Comparison of ENCODE assay signal across 28 cellular contexts in genomic region chr19:49936549-49936948, GRCh38. TPM values are rescaled to one million over a fixed set of nuclear protein-coding genes. Genes with fewer than 3 reads are reported as not detected.
"Had no signal": no experiment of that assay in that cellular context is flagged by ENCODE, and none has a peak within 500 bp of the region (broad histone marks: within the 10 kb centered on the region; RNA-seq: fewer than 3 reads in every experiment).

No MANE protein-coding gene starts in this region.

- DNase-seq: activated CD4-positive, alpha-beta T cell treated with anti-CD3 and anti-CD28 coated beads for 36 hours; activated CD4-positive, alpha-beta T cell treated with anti-CD3 and anti-CD28 coated beads, Interleukin-2, amount 50 U/mL, for 48 hours; activated CD8-positive, alpha-beta memory T cell treated with anti-CD3 and anti-CD28 coated beads, Interleukin-2, amount 50 U/mL, for 48 hours; activated naive CD4-positive, alpha-beta T cell treated with Interleukin-2 at 50 U/mL for 16 hours; activated T-cell treated with anti-CD3 and anti-CD28 coated beads, Interleukin-2, amount 50 U/mL, for 4 hours; anterior cingulate cortex; dermis blood vessel endothelial cell; effector memory CD4-positive, alpha-beta T cell; foreskin melanocyte; immature natural killer cell; kidney glomerular epithelial cell; naive thymus-derived CD8-positive, alpha-beta T cell; pancreas; right cardiac atrium; stimulated activated CD4-positive, alpha-beta T cell treated with anti-CD3 and anti-CD28 coated beads, Interleukin-12 subunit alpha, Interleukin-12 subunit beta, amount 100 ng/mL, for 4 hours; stimulated activated CD4-positive, alpha-beta T cell treated with anti-CD3 and anti-CD28 coated beads, Interleukin-4, amount 100 ng/mL, for 4 hours; substantia nigra; T-helper 1 cell; T-helper 9 cell; thyroid gland had no signal

- H3K9me3 ChIP-seq: left lung, pancreas, thyroid gland had no signal

- H3K36me3 Mint-ChIP-seq: immature natural killer cell; naive thymus-derived CD8-positive, alpha-beta T cell; WTC11 had no signal

- H3K9me3 Mint-ChIP-seq: immature natural killer cell, mesothelial cell of epicardium, WTC11 had no signal

- H3K27me3 Mint-ChIP-seq: activated CD4-positive, alpha-beta T cell treated with anti-CD3 and anti-CD28 coated beads for 36 hours; brain; naive thymus-derived CD8-positive, alpha-beta T cell; stimulated activated naive CD8-positive, alpha-beta T cell treated with anti-CD3 and anti-CD28 coated beads, Interleukin-15, Interleukin-2, amounts not matched to agents 100 ng/mL and 50 ng/mL, for 24 hours had no signal

- H3K4me1 Mint-ChIP-seq: mesothelial cell of epicardium, WTC11 had no signal

- H3K27ac Mint-ChIP-seq: activated CD4-positive, alpha-beta T cell treated with anti-CD3 and anti-CD28 coated beads for 36 hours; mesothelial cell of epicardium; naive thymus-derived CD8-positive, alpha-beta T cell; stimulated activated naive CD8-positive, alpha-beta T cell treated with anti-CD3 and anti-CD28 coated beads, Interleukin-15, Interleukin-2, amounts not matched to agents 100 ng/mL and 50 ng/mL, for 24 hours; WTC11 had no signal

- H3K4me3 Mint-ChIP-seq: activated CD4-positive, alpha-beta T cell treated with anti-CD3 and anti-CD28 coated beads for 36 hours; activated T-cell treated with anti-CD3 and anti-CD28 coated beads, Interleukin-2, amount 50 U/mL, for 4 hours; immature natural killer cell; mesothelial cell of epicardium; naive thymus-derived CD8-positive, alpha-beta T cell; stimulated activated naive CD8-positive, alpha-beta T cell treated with anti-CD3 and anti-CD28 coated beads, Interleukin-15, Interleukin-2, amounts not matched to agents 100 ng/mL and 50 ng/mL, for 24 hours; WTC11 had no signal

- ATAC-seq: activated CD4-positive, alpha-beta T cell treated with anti-CD3 and anti-CD28 coated beads for 36 hours; activated T-cell treated with anti-CD3 and anti-CD28 coated beads, Interleukin-2, amount 50 U/mL, for 4 hours; left lung; naive thymus-derived CD8-positive, alpha-beta T cell; right cardiac atrium; WTC11 had no signal

RNA-seq across cellular contexts. Expression of gene SIGLEC11, which starts 24.4 kb away (rescaled TPM):
- total RNA-seq: activated CD4-positive, alpha-beta T cell treated with anti-CD3 and anti-CD28 coated beads for 36 hours; activated CD8-positive, alpha-beta memory T cell treated with anti-CD3 and anti-CD28 coated beads for 36 hours; activated T-cell treated with anti-CD3 and anti-CD28 coated beads, Interleukin-2, amount 50 U/mL, for 4 hours; dermis blood vessel endothelial cell; lung microvascular endothelial cell; naive thymus-derived CD8-positive, alpha-beta T cell; pulmonary artery endothelial cell; WTC11 had no signal
